14 cellular contexts compared by ENCODE assay signal in the genomic region with DNA sequence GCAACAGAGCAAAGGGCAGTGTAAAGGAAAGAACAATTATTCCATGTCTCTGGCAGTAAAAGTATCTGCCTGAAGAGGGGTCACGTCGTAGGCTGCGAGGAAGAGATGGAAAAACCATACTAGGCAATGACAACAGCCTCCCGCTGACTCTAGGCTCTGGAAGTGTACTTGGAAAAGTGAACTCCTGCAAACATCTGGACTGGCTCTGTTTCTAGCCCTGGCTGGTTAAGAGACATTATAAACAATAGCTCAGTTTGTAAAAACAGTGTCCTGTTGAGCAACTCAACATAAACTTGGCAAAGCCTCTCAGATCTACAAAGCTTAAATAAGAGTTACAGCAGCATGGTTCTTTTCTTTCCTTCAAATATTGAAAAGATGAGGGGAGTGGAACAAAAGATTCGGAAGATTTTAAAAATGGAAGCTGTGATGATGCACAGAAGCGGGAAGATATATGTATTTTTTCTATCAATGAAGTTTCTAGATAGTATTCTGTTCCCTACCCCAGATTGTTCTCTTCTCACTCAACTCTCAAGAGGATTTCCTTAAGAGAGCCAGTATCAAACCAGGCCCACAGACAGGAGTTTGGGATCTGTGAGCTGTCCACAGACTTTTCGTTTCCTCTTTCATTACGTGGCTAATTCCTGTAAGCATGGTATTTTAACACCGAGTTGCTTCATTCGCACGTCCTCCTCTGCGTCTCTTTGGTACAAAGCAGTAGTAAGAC.
A peak's percentile ranks its signal among the peaks of the same experiment; 100 is the strongest.
DNase-seq lines count a peak whose midpoint lies in the region; ATAC-seq and TF ChIP-seq lines count a peak whose summit lies in the region.
"Had no signal": no experiment of that assay in that cellular context is flagged by ENCODE, and none has a peak within 500 bp of the region (broad histone marks: within the 10 kb centered on the region; RNA-seq: fewer than 3 reads in every experiment).

No MANE protein-coding gene starts in this region.

- no peak overlapping the region for H2BK5ac ChIP-seq in H9 (ENCODE audit: insufficient read length, low read length)

- no peak overlapping the region for H4K5ac ChIP-seq in H9 (ENCODE audit: insufficient read length, low read depth, low read length)

- TF ChIP-seq CTCF in body of pancreas (IDR thresholded peaks at IDR 0.05) (no peak), H9 (conservative IDR thresholded peaks at IDR 0.05) (no peak)

- no peak overlapping the region for H3K4me3 Mint-ChIP-seq in H9
- H3K4me3 Mint-ChIP-seq: activated T-helper 17 cell treated with anti-CD3 and anti-CD28 coated beads, Interleukin-2, amount 50 U/mL, for 72 hours; CD4-positive, CD25-positive, alpha-beta regulatory T cell; stimulated activated effector memory CD8-positive, alpha-beta T cell treated with anti-CD3 and anti-CD28 coated beads, Interleukin-12 subunit alpha, Interleukin-12 subunit beta, amount 100 ng/mL, for 72 hours had no signal

- H4K91ac ChIP-seq in H9 (ENCODE audit: insufficient read length, low read depth, low read length): no peak overlapping the region

- H3K14ac ChIP-seq in H9 (ENCODE audit: insufficient read depth, low read length): no peak overlapping the region

- H3K9ac ChIP-seq in H9 (ENCODE audit: extremely low read depth, insufficient read length, low read length): no peak overlapping the region
- H3K9ac ChIP-seq: KMS-11 had no signal

- H3T11ph ChIP-seq in H9 (ENCODE audit: low read length): no peak overlapping the region

- H2BK120ac ChIP-seq in H9 (ENCODE audit: low read depth, low read length, poor library complexity, severe bottlenecking): no peak overlapping the region

- H3K4me2 ChIP-seq in H9 (ENCODE audit: insufficient read depth, insufficient read length, low read length): no peak overlapping the region
- H3K4me2 ChIP-seq: KMS-11 had no signal

- H3K27me3 Mint-ChIP-seq in H9 (ENCODE audit: low read depth): no peaks in the 10 kb centered on the region
- H3K27me3 Mint-ChIP-seq: activated T-helper 17 cell treated with anti-CD3 and anti-CD28 coated beads, Interleukin-2, amount 50 U/mL, for 72 hours; CD4-positive, CD25-positive, alpha-beta regulatory T cell had no signal

- H4K8ac ChIP-seq in H9 (replicated peaks; ENCODE audit: insufficient read length, low read depth, low read length): no peak overlapping the region

- TF ChIP-seq POLR2A in body of pancreas (IDR thresholded peaks at IDR 0.05): no peak

- no peaks in the 10 kb centered on the region for H3K27me3 ChIP-seq in body of pancreas
- no peaks in the 10 kb centered on the region for H3K27me3 ChIP-seq in right cardiac atrium (ENCODE audit: control insufficient read depth, insufficient read depth)
- H3K27me3 ChIP-seq in H9 (ENCODE audit: insufficient read depth, low read length): no peaks in the 10 kb centered on the region
- H3K27me3 ChIP-seq: breast epithelium had no signal

- H3K18ac ChIP-seq in H9 (ENCODE audit: insufficient read length, low read depth, low read length): no peak overlapping the region

- no peak overlapping the region for H2BK20ac ChIP-seq in H9 (ENCODE audit: low read depth, low read length, poor library complexity, severe bottlenecking)

- no peaks in the 10 kb centered on the region for H3K23me2 ChIP-seq in H9 (ENCODE audit: insufficient read length, low read depth, low read length, poor library complexity, severe bottlenecking)

- H3K4ac ChIP-seq in H9 (ENCODE audit: low read depth, low read length): no peak overlapping the region

- H3K36me3 Mint-ChIP-seq in H9 (ENCODE audit: insufficient read depth in 1 of 3, low read depth in 3 of 3): peaks cover 24 to 66% (median 57%) of the 10 kb centered on the region in 3 experiments

- H2BK12ac ChIP-seq in H9 (ENCODE audit: insufficient read length, low read depth, low read length): no peak overlapping the region

- no peak overlapping the region for H2AK5ac ChIP-seq in H9 (ENCODE audit: insufficient read length, low read length)

- 76 to 92% methylated on average over 12 of the region's 12 CpGs for WGBS in body of pancreas, 2 donors
- 65% methylated on average over 12 of the region's 12 CpGs for WGBS in right cardiac atrium
- no CpG with 5 or more reads among the region's 12 CpGs for WGBS in H9 (ENCODE audit: extremely low coverage, insufficient read length, low lambda C conversion rate)

- H2AFZ ChIP-seq in H9 (ENCODE audit: low read length): no peak overlapping the region

- ATAC-seq in body of pancreas: peak; percentile 24
- peak; percentile 84 to 85 for ATAC-seq in right cardiac atrium
- ATAC-seq in sciatic nerve: peak; percentile 97
- no peak for ATAC-seq in GM18519 (IDR thresholded peaks at IDR 0.05; ENCODE audit: low FRiP score, unreplicated experiment)
- ATAC-seq: activated T-helper 17 cell treated with anti-CD3 and anti-CD28 coated beads, Interleukin-2, amount 50 U/mL, for 72 hours; stimulated activated effector memory CD8-positive, alpha-beta T cell treated with anti-CD3 and anti-CD28 coated beads, Interleukin-12 subunit alpha, Interleukin-12 subunit beta, amount 100 ng/mL, for 72 hours had no signal

- no peaks in the 10 kb centered on the region for H3K9me3 ChIP-seq in body of pancreas
- H3K9me3 ChIP-seq in right cardiac atrium (ENCODE audit: control insufficient read depth, low read length): no peaks in the 10 kb centered on the region
- H3K9me3 ChIP-seq in H9 (ENCODE audit: control insufficient read depth, low read depth, low read length): no peaks in the 10 kb centered on the region
- H3K9me3 ChIP-seq: breast epithelium had no signal

- no peak overlapping the region; a peak in 1 of 7 replicates for H3K27ac Mint-ChIP-seq in H9
- H3K27ac Mint-ChIP-seq: activated T-helper 17 cell treated with anti-CD3 and anti-CD28 coated beads, Interleukin-2, amount 50 U/mL, for 72 hours; stimulated activated effector memory CD8-positive, alpha-beta T cell treated with anti-CD3 and anti-CD28 coated beads, Interleukin-12 subunit alpha, Interleukin-12 subunit beta, amount 100 ng/mL, for 72 hours had no signal

- no peak overlapping the region for H3K56ac ChIP-seq in H9 (ENCODE audit: insufficient read length, low read depth, low read length)

- H3K4me3 ChIP-seq in body of pancreas: no peak overlapping the region
- no peak overlapping the region for H3K4me3 ChIP-seq in right cardiac atrium (ENCODE audit: low read length)
- H3K4me3 ChIP-seq: breast epithelium had no signal

- H3K9me3 Mint-ChIP-seq in H9: no peaks in the 10 kb centered on the region
- H3K9me3 Mint-ChIP-seq: activated T-helper 17 cell treated with anti-CD3 and anti-CD28 coated beads, Interleukin-2, amount 50 U/mL, for 72 hours; CD4-positive, CD25-positive, alpha-beta regulatory T cell; stimulated activated effector memory CD8-positive, alpha-beta T cell treated with anti-CD3 and anti-CD28 coated beads, Interleukin-12 subunit alpha, Interleukin-12 subunit beta, amount 100 ng/mL, for 72 hours had no signal

- H2BK15ac ChIP-seq in H9 (ENCODE audit: low read depth, low read length): no peak overlapping the region

- H3K4me1 ChIP-seq in body of pancreas: no peaks in the 10 kb centered on the region
- H3K4me1 ChIP-seq in right cardiac atrium (ENCODE audit: control insufficient read depth, insufficient read depth, low read length): no peaks in the 10 kb centered on the region
- H3K4me1 ChIP-seq in H9 (ENCODE audit: insufficient read depth, low read length): no peaks in the 10 kb centered on the region
- H3K4me1 ChIP-seq: breast epithelium had no signal

- no peaks in the 10 kb centered on the region for H3K79me2 ChIP-seq in H9 (ENCODE audit: insufficient read depth, low read length)

- H3K4me1 Mint-ChIP-seq in H9: peaks cover 2 to 5% of the 10 kb centered on the region in 2 experiments; a peak in 2 of 4 replicates
- H3K4me1 Mint-ChIP-seq: activated T-helper 17 cell treated with anti-CD3 and anti-CD28 coated beads, Interleukin-2, amount 50 U/mL, for 72 hours; CD4-positive, CD25-positive, alpha-beta regulatory T cell; stimulated activated effector memory CD8-positive, alpha-beta T cell treated with anti-CD3 and anti-CD28 coated beads, Interleukin-12 subunit alpha, Interleukin-12 subunit beta, amount 100 ng/mL, for 72 hours had no signal

- intact Hi-C loops in body of pancreas (cut with DNase I) (no loop called here), right cardiac atrium (cut with DNase I) (no loop called here), sciatic nerve (cut with DNase I) (loop anchor here (5.0 kb wide), 1 partner anchor 834 kb away; no protein-coding TSS in a partner anchor)

- no peak overlapping the region for H3K23ac ChIP-seq in H9 (ENCODE audit: insufficient read length, low read depth, low read length)

- no peaks in the 10 kb centered on the region for H4K20me1 ChIP-seq in H9 (ENCODE audit: control insufficient read depth, insufficient read depth, insufficient read length)

- no peaks in the 10 kb centered on the region for H3K79me1 ChIP-seq in H9 (ENCODE audit: insufficient read depth, low read depth, low read length, poor library complexity, severe bottlenecking)

- H3K27ac ChIP-seq in body of pancreas (no peak overlapping the region), right cardiac atrium (ENCODE audit: low read length) (no peak overlapping the region), H9 (ENCODE audit: insufficient read length, low read depth, low read length) (no peak overlapping the region)
- H3K27ac ChIP-seq: KMS-11 had no signal

- H3K36me3 ChIP-seq in body of pancreas (replicated peaks in 1 of 2; ENCODE audit: insufficient read depth in 1 of 2, low read depth in 2 of 2): peaks cover 0 to 22% of the 10 kb centered on the region in 2 donors

- DNase-seq in EH (ENCODE audit: low read depth): peak; percentile 33
- peak in 1 of 4 donors; percentile 27 for DNase-seq in body of pancreas
- peak in 1 of 3 donors; percentile 40 for DNase-seq in right cardiac atrium
- no peak for DNase-seq in sciatic nerve (ENCODE audit: low spot score)
- no peak for DNase-seq in H9
- no peak for DNase-seq in occipital lobe (lab: John Stamatoyannopoulos, UW)
- no peak for DNase-seq in NCI-H345 treated with DMSO at 0.1 percent for 48 hours (lab: John Stamatoyannopoulos, UW; ENCODE audit: unreplicated experiment)
- DNase-seq: CD4-positive, CD25-positive, alpha-beta regulatory T cell; kidney had no signal
